Comparison of ENCODE assay signal across 21 cellular contexts in genomic region chr7:7957513-7957912, GRCh38. TPM values are rescaled to one million over a fixed set of nuclear protein-coding genes. Genes with fewer than 3 reads are reported as not detected.
A peak's percentile ranks its signal among the peaks of the same experiment; 100 is the strongest.
DNase-seq lines count a peak whose midpoint lies in the region; ATAC-seq and TF ChIP-seq lines count a peak whose summit lies in the region.
"Had no signal": no experiment of that assay in that cellular context is flagged by ENCODE, and none has a peak within 500 bp of the region (broad histone marks: within the 10 kb centered on the region; RNA-seq: fewer than 3 reads in every experiment).

No MANE protein-coding gene starts in this region.

- H3K27me3 ChIP-seq in RWPE2 (ENCODE audit: insufficient read depth, poor library complexity, severe bottlenecking) = no peaks in the 10 kb centered on the region
- H3K27me3 ChIP-seq: BE2C, Peyer's patch had no signal

- no peak for ATAC-seq in RWPE2 (ENCODE audit: low read depth)
- no peak for ATAC-seq in HG03025 (IDR thresholded peaks at IDR 0.05; ENCODE audit: low FRiP score, unreplicated experiment)
- no peak for ATAC-seq in HG02970 (IDR thresholded peaks at IDR 0.05; ENCODE audit: low FRiP score, unreplicated experiment)

- TF ChIP-seq CTCF in RWPE2 (IDR thresholded peaks at IDR 0.05; ENCODE audit: poor library complexity, severe bottlenecking) (no peak), progenitor cell of endocrine pancreas (IDR thresholded peaks at IDR 0.05; ENCODE audit: unreplicated experiment) (no peak)

- H3K4me3 ChIP-seq in RWPE2 (ENCODE audit: severe bottlenecking) = no peak overlapping the region
- H3K4me3 ChIP-seq: GM23248, Peyer's patch, SK-N-MC had no signal

- H3K4me3 Mint-ChIP-seq in progenitor cell of endocrine pancreas (ENCODE audit: low read depth) = no peak overlapping the region
- H3K4me3 Mint-ChIP-seq: CD14-positive monocyte had no signal

- H3K4me1 ChIP-seq in RWPE2 (ENCODE audit: insufficient read depth, poor library complexity, severe bottlenecking) = peaks cover 17% of the 10 kb centered on the region
- H3K4me1 ChIP-seq: BE2C, Peyer's patch had no signal

- peaks cover 31% of the 10 kb centered on the region for H3K4me1 Mint-ChIP-seq in progenitor cell of endocrine pancreas (ENCODE audit: low read depth)
- H3K4me1 Mint-ChIP-seq: CD14-positive monocyte had no signal

- H3K27ac ChIP-seq in RWPE2 (ENCODE audit: poor library complexity, severe bottlenecking) = peak overlapping the region; percentile 73
- H3K27ac ChIP-seq: HL-60, Peyer's patch, SK-N-MC had no signal

- no peaks in the 10 kb centered on the region for H3K9me3 ChIP-seq in RWPE2 (ENCODE audit: severe bottlenecking)
- H3K9me3 ChIP-seq: BE2C, Peyer's patch had no signal

- DNase-seq in NCI-H2029 treated with DMSO at 0.1 percent for 48 hours (lab: John Stamatoyannopoulos, UW) (peak; percentile 15), NCI-H2029 (lab: John Stamatoyannopoulos, UW) (no peak), RWPE2 (ENCODE audit: low spot score) (no peak), progenitor cell of endocrine pancreas (ENCODE audit: low spot score, unreplicated experiment) (no peak), NCI-H2107 (lab: John Stamatoyannopoulos, UW) (no peak)
- DNase-seq: 8988T, ACHN, BE2C, Calu3, GM23248, H7, NCI-H1048, NCI-H1694 treated with DMSO at 0.1 percent for 48 hours, NCI-H446 treated with DMSO at 0.1 percent for 48 hours, Peyer's patch, SIG-M5 had no signal

- H3K9me3 Mint-ChIP-seq in progenitor cell of endocrine pancreas (ENCODE audit: low read depth) = no peaks in the 10 kb centered on the region
- H3K9me3 Mint-ChIP-seq: CD14-positive monocyte had no signal

- H3K36me3 ChIP-seq in RWPE2 (ENCODE audit: low read depth) = no peaks in the 10 kb centered on the region
- H3K36me3 ChIP-seq: BE2C, Peyer's patch had no signal

- no peaks in the 10 kb centered on the region for H3K27me3 Mint-ChIP-seq in progenitor cell of endocrine pancreas

- H3K36me3 Mint-ChIP-seq in progenitor cell of endocrine pancreas (ENCODE audit: insufficient read depth) = peaks cover 1% of the 10 kb centered on the region
- H3K36me3 Mint-ChIP-seq: CD14-positive monocyte had no signal

- H3K27ac Mint-ChIP-seq in progenitor cell of endocrine pancreas = peak overlapping the region; percentile 80
- H3K27ac Mint-ChIP-seq: CD14-positive monocyte had no signal

RNA-seq across cellular contexts. Expression of gene GLCCI1, which starts 11.1 kb away (rescaled TPM):
- total RNA-seq in progenitor cell of endocrine pancreas = 39.3 and 42.4 TPM in 2 replicates
